9 cellular contexts compared by ENCODE assay signal in the genomic region with DNA sequence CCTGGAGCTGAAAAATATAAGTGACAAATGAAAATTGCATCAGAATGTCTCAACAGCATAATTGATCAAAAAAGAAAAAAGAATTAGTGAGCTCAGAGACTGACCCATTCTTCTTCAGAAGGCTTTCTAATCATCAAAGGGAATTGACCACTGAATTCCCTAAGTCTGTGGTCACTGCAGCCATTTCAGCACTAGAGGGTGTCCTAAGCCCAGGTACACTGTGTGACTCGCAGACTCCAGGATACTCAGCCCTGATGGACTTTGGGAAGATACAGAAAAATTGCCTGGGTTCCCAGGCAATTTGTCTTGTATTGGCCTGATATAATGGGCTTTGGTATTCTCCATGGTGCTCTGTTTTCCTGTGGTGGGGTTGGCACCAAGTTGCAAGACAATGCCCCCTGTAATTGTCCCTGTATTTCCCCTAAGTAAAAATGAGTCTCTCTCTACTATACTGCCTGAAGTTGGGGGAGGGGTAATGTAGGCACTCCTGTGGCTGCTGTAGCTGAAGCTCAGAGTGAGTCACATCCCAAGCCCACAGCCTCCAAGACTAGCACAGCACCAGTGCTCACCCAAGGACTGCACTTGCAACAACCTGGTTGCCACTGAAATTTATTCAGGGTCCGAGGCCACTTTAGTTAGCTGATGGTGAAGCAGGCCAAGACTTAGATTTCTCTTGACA.
DNase-seq lines count a peak whose midpoint lies in the region; FAIRE-seq and TF ChIP-seq lines count a peak whose summit lies in the region.
"Had no signal": no experiment of that assay in that cellular context is flagged by ENCODE, and none has a peak within 500 bp of the region (broad histone marks: within the 10 kb centered on the region; RNA-seq: fewer than 3 reads in every experiment).

No MANE protein-coding gene starts in this region.

- no peaks in the 10 kb centered on the region for H4K20me1 ChIP-seq in endothelial cell of umbilical vein (replicated peaks; ENCODE audit: control insufficient read depth, extremely low read depth, insufficient read depth, low read length)

- no peak for TF ChIP-seq POLR2A in endothelial cell of umbilical vein (IDR thresholded peaks at IDR 0.05; ENCODE audit: low read depth, low read length)

- no peaks in the 10 kb centered on the region for H3K36me3 ChIP-seq in endothelial cell of umbilical vein (ENCODE audit: control insufficient read depth in 2 of 2, extremely low read depth in 1 of 2, insufficient read depth in 2 of 2, low read length in 2 of 2)
- H3K36me3 ChIP-seq in parathyroid adenoma (ENCODE audit: control insufficient read depth, insufficient read depth, low read length): no peaks in the 10 kb centered on the region

- H3K27ac ChIP-seq in endothelial cell of umbilical vein (ENCODE audit: insufficient read depth, low read depth, low read length) (no peak overlapping the region), parathyroid adenoma (no peak overlapping the region)

- no peaks in the 10 kb centered on the region for H3K9me3 ChIP-seq in endothelial cell of umbilical vein (replicated peaks; ENCODE audit: control insufficient read depth, insufficient read depth, low read length)
- H3K9me3 ChIP-seq in parathyroid adenoma (ENCODE audit: control insufficient read depth, low read length): no peaks in the 10 kb centered on the region

- H3K79me2 ChIP-seq in endothelial cell of umbilical vein (ENCODE audit: control insufficient read depth, insufficient read depth, low read length) (no peaks in the 10 kb centered on the region), parathyroid adenoma (no peaks in the 10 kb centered on the region)

- DNase-seq in GM12865 (ENCODE audit: low read depth): no peak
- peak; percentile 0 for DNase-seq in NCI-H69 (lab: John Stamatoyannopoulos, UW)
- no peak for DNase-seq in endothelial cell of umbilical vein (ENCODE audit: low read depth, low spot score)
- no peak for DNase-seq in SKM-1 treated with dmso at 0.1 percent for 144 hours (lab: John Stamatoyannopoulos, UW; ENCODE audit: unreplicated experiment)
- no peak for DNase-seq in GM10266 (ENCODE audit: extremely low spot score)
- DNase-seq in UCSD-AML1 (lab: John Stamatoyannopoulos, UW; ENCODE audit: unreplicated experiment): no peak
- DNase-seq in DMS79 (lab: John Stamatoyannopoulos, UW): no peak
- DNase-seq: natural killer cell had no signal

- no peak for FAIRE-seq in endothelial cell of umbilical vein (lab: Jason Lieb, UNC)

- BruUV-seq in endothelial cell of umbilical vein (replicated peaks; lab: Mats Ljungman, UMichigan): no TSS peak

- H3K4me2 ChIP-seq in endothelial cell of umbilical vein (ENCODE audit: insufficient read depth, low read length) (no peak overlapping the region), parathyroid adenoma (ENCODE audit: low read length) (no peak overlapping the region)

- no peak overlapping the region for H3K9ac ChIP-seq in endothelial cell of umbilical vein (replicated peaks; ENCODE audit: extremely low read depth, insufficient read depth, low read length)
- no peak overlapping the region for H3K9ac ChIP-seq in parathyroid adenoma

- dilution Hi-C loops in endothelial cell of umbilical vein (cut with MboI; ENCODE audit: extremely low pct_ligation_motif_present, low sequenced_read_pairs): no loop called here

- POLR2A ChIA-PET in endothelial cell of umbilical vein (lab: Charles Lee): no interaction called here

- CTCF ChIA-PET in endothelial cell of umbilical vein (lab: Charles Lee): no interaction called here

- H2AFZ ChIP-seq in endothelial cell of umbilical vein (ENCODE audit: low read depth, low read length) (no peak overlapping the region), parathyroid adenoma (no peak overlapping the region)

- no peaks in the 10 kb centered on the region for H3K9me1 ChIP-seq in endothelial cell of umbilical vein (replicated peaks; ENCODE audit: control insufficient read depth, extremely low read depth, insufficient read depth, low read length)

- intact Hi-C loops in endothelial cell of umbilical vein (cut with micrococcal nuclease): loop anchor here (1.0 kb wide), 1 partner anchor 577 kb away; no protein-coding TSS in a partner anchor

- H3K27me3 ChIP-seq in endothelial cell of umbilical vein (ENCODE audit: control insufficient read depth in 2 of 2, insufficient read depth in 2 of 2, low read length in 2 of 2) (no peaks in the 10 kb centered on the region), parathyroid adenoma (ENCODE audit: control insufficient read depth, insufficient read depth, low read length) (no peaks in the 10 kb centered on the region)

- H3K4me3 ChIP-seq in GM12865 (ENCODE audit: low read depth, low read length): no peak overlapping the region
- H3K4me3 ChIP-seq in endothelial cell of umbilical vein (replicated peaks in 1 of 3; ENCODE audit: insufficient read depth in 1 of 3, low read depth in 1 of 3, low read length in 3 of 3): no peak overlapping the region
- H3K4me3 ChIP-seq in parathyroid adenoma (ENCODE audit: low read depth, low read length): no peak overlapping the region

- TF ChIP-seq CTCF in GM12865 (IDR thresholded peaks at IDR 0.05; ENCODE audit: insufficient read depth, low read depth, low read length, missing control alignments) (peak; percentile 8), endothelial cell of umbilical vein (IDR thresholded peaks at IDR 0.05; ENCODE audit: extremely low read depth in 1 of 2, insufficient read depth in 1 of 2, low read depth in 1 of 2, low read length in 2 of 2) (peak; percentile 14 to 15), parathyroid adenoma (IDR thresholded peaks at IDR 0.05) (peak; percentile 16), GM10266 (IDR thresholded peaks at IDR 0.05; ENCODE audit: control insufficient read depth, insufficient read depth, low read depth, missing control alignments) (no peak)

- H3K4me1 ChIP-seq in endothelial cell of umbilical vein (ENCODE audit: control insufficient read depth, extremely low read depth, insufficient read depth, low read length) (no peaks in the 10 kb centered on the region), parathyroid adenoma (no peaks in the 10 kb centered on the region)

TF ChIP-seq in endothelial cell of umbilical vein, 7 proteins besides CTCF, POLR2A, EP300 and RAD21:
- no peak for TF ChIP-seq JUN (IDR thresholded peaks at IDR 0.05; ENCODE audit: borderline replicate concordance, insufficient read depth, insufficient read length, low read depth)
- TF ChIP-seq, protein P1, sequence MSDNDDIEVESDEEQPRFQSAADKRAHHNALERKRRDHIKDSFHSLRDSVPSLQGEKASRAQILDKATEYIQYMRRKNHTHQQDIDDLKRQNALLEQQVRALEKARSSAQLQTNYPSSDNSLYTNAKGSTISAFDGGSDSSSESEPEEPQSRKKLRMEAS (IDR thresholded peaks at IDR 0.05; ENCODE audit: insufficient read depth, insufficient read length): no peak
